Comparison of ENCODE assay signal across 31 cellular contexts in the genomic region with DNA sequence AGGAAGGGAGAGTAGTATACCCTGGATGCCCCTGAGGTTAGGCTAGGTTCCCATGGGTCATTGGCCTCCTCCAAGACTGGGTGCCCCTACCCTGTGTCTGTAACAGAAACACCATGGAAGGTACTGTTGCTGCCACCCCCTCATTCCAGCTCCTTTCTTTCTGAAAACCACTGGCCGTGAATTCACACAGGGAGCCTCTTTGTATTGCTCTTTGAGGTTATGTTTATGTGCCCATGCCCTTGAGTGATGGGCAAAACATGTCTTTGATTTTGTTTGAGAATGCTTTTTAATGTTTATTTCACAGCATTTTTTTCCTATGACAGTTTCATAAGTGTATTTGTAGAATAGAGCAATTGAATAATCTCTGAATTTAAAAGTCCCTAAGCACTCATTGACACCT.
DNase-seq lines count a peak whose midpoint lies in the region; ATAC-seq, FAIRE-seq and TF ChIP-seq lines count a peak whose summit lies in the region.
"Had no signal": no experiment of that assay in that cellular context is flagged by ENCODE, and none has a peak within 500 bp of the region (broad histone marks: within the 10 kb centered on the region; RNA-seq: fewer than 3 reads in every experiment).

No MANE protein-coding gene starts in this region.

- CTCF ChIA-PET in A549 (lab: Yijun Ruan, JAX), result interaction anchor here (1.3 to 1.9 kb wide), 2 partner anchors 60 to 66 kb away, joined by 3 to 4 read pairs; no protein-coding TSS in a partner anchor
- CTCF ChIA-PET in endothelial cell of umbilical vein (lab: Charles Lee), result interaction anchor here (0.9 kb wide), 1 partner anchor 18 kb away, joined by 3 read pairs; no protein-coding TSS in a partner anchor
- CTCF ChIA-PET in activated CD4-positive, alpha-beta T cell treated with anti-CD3 and anti-CD28 coated beads for 36 hours (lab: Charles Lee), result interaction anchor here (1.2 kb wide), 1 partner anchor 84 kb away, joined by 3 read pairs; no protein-coding TSS in a partner anchor

- peak; percentile 15 to 42; a peak in 1 of 6 replicates for ATAC-seq in A549
- peak; percentile 3 for ATAC-seq in sciatic nerve
- no peak for ATAC-seq in activated CD4-positive, alpha-beta T cell treated with anti-CD3 and anti-CD28 coated beads for 36 hours
- ATAC-seq: lower lobe of right lung; natural killer cell treated with Interleukin-12 subunit alpha and Interleukin-12 subunit beta and Interleukin-15 and Interleukin-18, amount 100 ng/mL, for 72 hours; WTC11 had no signal

- H3K4me2 ChIP-seq in A549 (peak overlapping the region; percentile 25), endothelial cell of umbilical vein (ENCODE audit: insufficient read depth, low read length) (no peak overlapping the region)
- H3K4me2 ChIP-seq: KMS-11 had no signal

- H3K27me3 ChIP-seq in endothelial cell of umbilical vein (ENCODE audit: control insufficient read depth in 2 of 2, insufficient read depth in 2 of 2, low read length in 2 of 2), result no peaks in the 10 kb centered on the region
- H3K27me3 ChIP-seq: cardiac muscle cell, stomach, thyroid gland had no signal

- TF ChIP-seq EP300 in A549 (IDR thresholded peaks at IDR 0.05), result no peak

- dilution Hi-C loops in endothelial cell of umbilical vein (cut with MboI; ENCODE audit: extremely low pct_ligation_motif_present, low sequenced_read_pairs), result no loop called here

- POLR2A ChIA-PET in A549 (lab: Yijun Ruan, JAX), result no interaction called here
- POLR2A ChIA-PET in endothelial cell of umbilical vein (lab: Charles Lee), result no interaction called here
- POLR2A ChIA-PET in activated CD4-positive, alpha-beta T cell treated with anti-CD3 and anti-CD28 coated beads for 36 hours (lab: Charles Lee), result no interaction called here

- TF ChIP-seq RAD21 in A549 (conservative IDR thresholded peaks at IDR 0.05 in 1 of 2, IDR thresholded peaks at IDR 0.05 in 1 of 2), result no peak

- H3K27me3 Mint-ChIP-seq in activated CD4-positive, alpha-beta T cell treated with anti-CD3 and anti-CD28 coated beads for 36 hours, result peaks cover 6% of the 10 kb centered on the region
- H3K27me3 Mint-ChIP-seq: activated naive CD8-positive, alpha-beta T cell had no signal

- H3K36me3 ChIP-seq in endothelial cell of umbilical vein (ENCODE audit: control insufficient read depth in 2 of 2, extremely low read depth in 1 of 2, insufficient read depth in 2 of 2, low read length in 2 of 2), result peaks cover 0 to 6% of the 10 kb centered on the region in 2 experiments
- H3K36me3 ChIP-seq: lower lobe of right lung, thyroid gland had no signal

- no peak overlapping the region for H3K27ac Mint-ChIP-seq in activated CD4-positive, alpha-beta T cell treated with anti-CD3 and anti-CD28 coated beads for 36 hours
- H3K27ac Mint-ChIP-seq: activated naive CD8-positive, alpha-beta T cell; activated T-cell treated with anti-CD3 and anti-CD28 coated beads, Interleukin-2, amount 50 U/mL, for 24 hours; natural killer cell treated with Interleukin-12 subunit alpha and Interleukin-12 subunit beta and Interleukin-15 and Interleukin-18, amount 100 ng/mL, for 72 hours; WTC11 had no signal

- TF ChIP-seq POLR2A in A549 (IDR thresholded peaks at IDR 0.05; ENCODE audit: low read length) (no peak), endothelial cell of umbilical vein (IDR thresholded peaks at IDR 0.05; ENCODE audit: low read depth, low read length) (no peak)

- peaks cover 15% of the 10 kb centered on the region for H3K79me2 ChIP-seq in endothelial cell of umbilical vein (ENCODE audit: control insufficient read depth, insufficient read depth, low read length)

- 44% methylated on average over 1 of the region's 1 CpG for WGBS in A549 (ENCODE audit: missing lambda C conversion rate)

- FAIRE-seq in A549 (lab: Jason Lieb, UNC) (no peak), endothelial cell of umbilical vein (lab: Jason Lieb, UNC) (no peak)

- H3K9me3 ChIP-seq in A549 (no peaks in the 10 kb centered on the region), endothelial cell of umbilical vein (replicated peaks; ENCODE audit: control insufficient read depth, insufficient read depth, low read length) (no peaks in the 10 kb centered on the region)
- H3K9me3 ChIP-seq: lower lobe of right lung, stomach, thyroid gland had no signal

- no peaks in the 10 kb centered on the region for H3K36me3 Mint-ChIP-seq in activated CD4-positive, alpha-beta T cell treated with anti-CD3 and anti-CD28 coated beads for 36 hours (ENCODE audit: low read depth)
- H3K36me3 Mint-ChIP-seq: activated naive CD8-positive, alpha-beta T cell; natural killer cell treated with Interleukin-12 subunit alpha and Interleukin-12 subunit beta and Interleukin-15 and Interleukin-18, amount 100 ng/mL, for 72 hours; WTC11 had no signal

- TF ChIP-seq CTCF in A549 (IDR thresholded peaks at IDR 0.05) (no peak), endothelial cell of umbilical vein (IDR thresholded peaks at IDR 0.05; ENCODE audit: extremely low read depth in 1 of 2, insufficient read depth in 1 of 2, low read depth in 1 of 2, low read length in 2 of 2) (no peak), foreskin fibroblast (IDR thresholded peaks at IDR 0.05; ENCODE audit: low read depth, low read length) (no peak)

- no peak overlapping the region for H3K4me3 Mint-ChIP-seq in activated CD4-positive, alpha-beta T cell treated with anti-CD3 and anti-CD28 coated beads for 36 hours
- H3K4me3 Mint-ChIP-seq: activated naive CD8-positive, alpha-beta T cell; activated T-cell treated with anti-CD3 and anti-CD28 coated beads, Interleukin-2, amount 50 U/mL, for 24 hours; natural killer cell treated with Interleukin-12 subunit alpha and Interleukin-12 subunit beta and Interleukin-15 and Interleukin-18, amount 100 ng/mL, for 72 hours; WTC11 had no signal

- H3K27ac ChIP-seq in A549 (peak overlapping the region; percentile 76 to 78), endothelial cell of umbilical vein (ENCODE audit: insufficient read depth, low read depth, low read length) (peak overlapping the region; percentile 98)
- H3K27ac ChIP-seq: cardiac muscle cell, KMS-11 had no signal

- H3K4me3 ChIP-seq in A549, result no peak overlapping the region
- no peak overlapping the region for H3K4me3 ChIP-seq in endothelial cell of umbilical vein (replicated peaks in 1 of 3; ENCODE audit: insufficient read depth in 1 of 3, low read depth in 1 of 3, low read length in 3 of 3)
- no peak overlapping the region for H3K4me3 ChIP-seq in foreskin fibroblast (ENCODE audit: low read depth in 1 of 2, low read length in 2 of 2)
- H3K4me3 ChIP-seq: cardiac muscle cell, coronary artery, lower lobe of right lung, stomach, thyroid gland had no signal

- H3K9me1 ChIP-seq in endothelial cell of umbilical vein (replicated peaks; ENCODE audit: control insufficient read depth, extremely low read depth, insufficient read depth, low read length), result no peaks in the 10 kb centered on the region

- H2AFZ ChIP-seq in endothelial cell of umbilical vein (ENCODE audit: low read depth, low read length), result no peak overlapping the region

- DNase-seq in A549 (ENCODE audit: low read depth in 1 of 2, low spot score in 1 of 2) (no peak), ELR (ENCODE audit: low read depth) (peak; percentile 9), endothelial cell of umbilical vein (ENCODE audit: low read depth, low spot score) (no peak), sciatic nerve (ENCODE audit: low spot score) (no peak), SKM-1 treated with dmso at 0.1 percent for 144 hours (lab: John Stamatoyannopoulos, UW; ENCODE audit: unreplicated experiment) (no peak), posterior vena cava (ENCODE audit: low spot score) (no peak), foreskin fibroblast (no peak)
- no peak for DNase-seq in activated CD4-positive, alpha-beta T cell treated with anti-CD3 and anti-CD28 coated beads for 36 hours
- DNase-seq: activated CD4-positive, alpha-beta T cell treated with anti-CD3 and anti-CD28 coated beads, Interleukin-2, amount 50 U/mL, for 1 hour; activated effector memory CD4-positive, alpha-beta T cell treated with anti-CD3 and anti-CD28 coated beads, Interleukin-2, amount 50 U/mL, for 16 hours; activated T-cell treated with anti-CD3 and anti-CD28 coated beads, Interleukin-2, amount 50 U/mL, for 24 hours; anterior cingulate cortex; DMS53; effector CD8-positive, alpha-beta T cell; GDM1; kidney glomerular epithelial cell; lower lobe of right lung; NCI-H1436; NCI-H2081 treated with DMSO at 0.1 percent for 48 hours; NCI-H345; retina; SIG-M5; stimulated activated CD8-positive, alpha-beta memory T cell treated with anti-CD3 and anti-CD28 coated beads, Interleukin-4, amount 100 ng/mL, for 48 hours; stomach had no signal

- H3K9me3 Mint-ChIP-seq in activated CD4-positive, alpha-beta T cell treated with anti-CD3 and anti-CD28 coated beads for 36 hours (ENCODE audit: low read depth), result no peaks in the 10 kb centered on the region
- H3K9me3 Mint-ChIP-seq: activated T-cell treated with anti-CD3 and anti-CD28 coated beads, Interleukin-2, amount 50 U/mL, for 24 hours; natural killer cell treated with Interleukin-12 subunit alpha and Interleukin-12 subunit beta and Interleukin-15 and Interleukin-18, amount 100 ng/mL, for 72 hours; WTC11 had no signal

- no TSS peak for BruUV-seq in endothelial cell of umbilical vein (replicated peaks; lab: Mats Ljungman, UMichigan)

- H3K4me1 ChIP-seq in A549 (peaks cover 33% of the 10 kb centered on the region), endothelial cell of umbilical vein (ENCODE audit: control insufficient read depth, extremely low read depth, insufficient read depth, low read length) (peaks cover 28% of the 10 kb centered on the region)
- H3K4me1 ChIP-seq: lower lobe of right lung had no signal

- H3K9ac ChIP-seq in endothelial cell of umbilical vein (replicated peaks; ENCODE audit: extremely low read depth, insufficient read depth, low read length), result no peak overlapping the region
- H3K9ac ChIP-seq: KMS-11 had no signal

- no peaks in the 10 kb centered on the region for H3K4me1 Mint-ChIP-seq in activated CD4-positive, alpha-beta T cell treated with anti-CD3 and anti-CD28 coated beads for 36 hours
- H3K4me1 Mint-ChIP-seq: WTC11 had no signal

- H4K20me1 ChIP-seq in endothelial cell of umbilical vein (replicated peaks; ENCODE audit: control insufficient read depth, extremely low read depth, insufficient read depth, low read length), result no peaks in the 10 kb centered on the region

- intact Hi-C loops in endothelial cell of umbilical vein (cut with micrococcal nuclease), result loop anchor here (1.0 to 2.0 kb wide), 3 partner anchors 25 to 357 kb away; no protein-coding TSS in a partner anchor
- intact Hi-C loops in sciatic nerve (cut with DNase I), result no loop called here
- intact Hi-C loops in posterior vena cava (cut with DNase I), result no loop called here
- intact Hi-C loops in activated CD4-positive, alpha-beta T cell treated with anti-CD3 and anti-CD28 coated beads for 36 hours (cut with DNase I, micrococcal nuclease), result no loop called here

TF ChIP-seq in A549, 52 proteins besides CTCF, POLR2A, EP300 and RAD21 (continues in another document):
- TF ChIP-seq, protein P1, sequence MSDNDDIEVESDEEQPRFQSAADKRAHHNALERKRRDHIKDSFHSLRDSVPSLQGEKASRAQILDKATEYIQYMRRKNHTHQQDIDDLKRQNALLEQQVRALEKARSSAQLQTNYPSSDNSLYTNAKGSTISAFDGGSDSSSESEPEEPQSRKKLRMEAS (IDR thresholded peaks at IDR 0.05), result no peak

TF ChIP-seq in endothelial cell of umbilical vein, 7 proteins besides CTCF, POLR2A, EP300 and RAD21 (continues in another document):
- TF ChIP-seq GATA2 (IDR thresholded peaks at IDR 0.05; ENCODE audit: insufficient read depth, insufficient read length, low read depth, low read length), result no peak
- TF ChIP-seq POLR2AphosphoS5 (IDR thresholded peaks at IDR 0.05; ENCODE audit: insufficient read depth, low read depth, low read length), result no peak
